8 cellular contexts compared by ENCODE assay signal in genomic region chr16:90008708-90009145, GRCh38. TPM values are rescaled to one million over a fixed set of nuclear protein-coding genes. Genes with fewer than 3 reads are reported as not detected.
DNase-seq lines count a peak whose midpoint lies in the region; ATAC-seq, FAIRE-seq and TF ChIP-seq lines count a peak whose summit lies in the region.

No MANE protein-coding gene starts in this region.

- ATAC-seq in HG03432 (IDR thresholded peaks at IDR 0.05; ENCODE audit: unreplicated experiment): peak; percentile 50

- intact Hi-C loops in breast epithelium (cut with DNase I; ENCODE audit: low total_unique reads): no loop called here

- CTCF ChIA-PET in GM10248 (lab: Yijun Ruan, JAX): interaction anchor here (1.1 to 1.9 kb wide), 4 partner anchors 10 to 215 kb away, joined by 3 to 9 read pairs (median 6); partner anchors contain the start of gene DBNDD1

- H3K27me3 ChIP-seq in breast epithelium: no peaks in the 10 kb centered on the region

- no peak overlapping the region for H3K4me3 ChIP-seq in breast epithelium

- no peak for FAIRE-seq in urothelium cell line (lab: Jason Lieb, UNC)

- no peaks in the 10 kb centered on the region for H3K4me1 ChIP-seq in breast epithelium

- TF ChIP-seq POLR2A in breast epithelium (IDR thresholded peaks at IDR 0.05): no peak

- no peak overlapping the region for H3K27ac ChIP-seq in breast epithelium

- POLR2A ChIA-PET in GM10248 (lab: Yijun Ruan, JAX): no interaction called here

- H3K36me3 ChIP-seq in breast epithelium: no peaks in the 10 kb centered on the region

- no peaks in the 10 kb centered on the region for H3K9me3 ChIP-seq in breast epithelium

- DNase-seq in GM10248 (ENCODE audit: extremely low spot score) (peak; percentile 75), NCI-H774 (lab: John Stamatoyannopoulos, UW) (no peak), amniotic stem cell (lab: John Stamatoyannopoulos, UW) (no peak), breast epithelium (ENCODE audit: low spot score in 2 of 2) (no peak), urothelium cell line (ENCODE audit: low spot score) (no peak)
- DNase-seq in activated CD8-positive, alpha-beta memory T cell treated with anti-CD3 and anti-CD28 coated beads, Interleukin-2, amount 50 U/mL, for 4 hours: peak; percentile 71
- DNase-seq in stimulated activated CD4-positive, alpha-beta T cell treated with anti-CD3 and anti-CD28 coated beads, Interleukin-12 subunit alpha, Interleukin-12 subunit beta, amount 100 ng/mL, for 4 hours: peak; percentile 54

- TF ChIP-seq CTCF in GM10248 (IDR thresholded peaks at IDR 0.05; ENCODE audit: control extremely low read depth, extremely low read depth, low read depth, missing control alignments): no peak
- TF ChIP-seq CTCF in breast epithelium (IDR thresholded peaks at IDR 0.05): no peak

RNA-seq across cellular contexts. Expression of gene DBNDD1, which starts 10.5 kb away (rescaled TPM):
- total RNA-seq in breast epithelium: 1 to 10 TPM; 3.7 to 7.9 (median 6.0) TPM

Comparison
In these comparisons a context has a peak if more than half of its experiments do, and no peak if none do; other contexts are left out.
1. DNase-seq: peak in GM10248 (single experiment), activated CD8-positive, alpha-beta memory T cell treated with anti-CD3 and anti-CD28 coated beads, Interleukin-2, amount 50 U/mL, for 4 hours (single experiment) and stimulated activated CD4-positive, alpha-beta T cell treated with anti-CD3 and anti-CD28 coated beads, Interleukin-12 subunit alpha, Interleukin-12 subunit beta, amount 100 ng/mL, for 4 hours (single experiment); none in NCI-H774 (single experiment), amniotic stem cell (single experiment), breast epithelium (0 of 2) and urothelium cell line (single experiment).